Comparison of ENCODE assay signal across 18 cellular contexts in the genomic region with DNA sequence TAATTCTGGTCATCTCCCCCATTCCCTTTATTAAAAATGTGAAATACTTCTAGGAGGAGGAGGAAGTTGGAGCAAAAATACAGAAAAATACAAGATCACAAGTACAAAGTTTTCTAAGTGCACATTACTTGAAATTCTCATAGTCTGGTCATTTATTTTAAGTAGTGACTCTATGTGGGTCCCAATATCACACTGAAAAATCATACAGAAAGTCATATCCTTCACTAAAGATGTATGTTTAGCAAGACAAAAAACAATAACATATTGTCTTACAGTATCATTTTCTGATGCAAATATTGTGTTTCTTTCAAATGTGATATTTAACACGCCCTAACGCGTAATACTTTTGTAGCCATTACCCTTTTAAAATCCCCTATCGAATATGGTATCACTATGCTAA. TPM values are rescaled to one million over a fixed set of nuclear protein-coding genes. Genes with fewer than 3 reads are reported as not detected.
DNase-seq lines count a peak whose midpoint lies in the region; ATAC-seq, FAIRE-seq and TF ChIP-seq lines count a peak whose summit lies in the region.
"Had no signal": no experiment of that assay in that cellular context is flagged by ENCODE, and none has a peak within 500 bp of the region (broad histone marks: within the 10 kb centered on the region; RNA-seq: fewer than 3 reads in every experiment).

No MANE protein-coding gene starts in this region.

- H3K4me1 Mint-ChIP-seq in neural progenitor cell: peaks cover 4% of the 10 kb centered on the region

- peaks cover 60% of the 10 kb centered on the region for H3K79me2 ChIP-seq in neural progenitor cell (ENCODE audit: low read depth)

- peaks cover 53% of the 10 kb centered on the region for H3K27me3 Mint-ChIP-seq in neural progenitor cell (ENCODE audit: insufficient read depth, low read depth)

- no peak for TF ChIP-seq CTCF in right atrium auricular region (IDR thresholded peaks at IDR 0.05)
- TF ChIP-seq CTCF in HEK293 (tag by site-specific recombination; IDR thresholded peaks at IDR 0.05): no peak
- TF ChIP-seq CTCF in neural progenitor cell (IDR thresholded peaks at IDR 0.05): no peak

- H3K9me3 Mint-ChIP-seq in neural progenitor cell: peaks cover 7% of the 10 kb centered on the region
- H3K9me3 Mint-ChIP-seq: CD8-positive, alpha-beta T cell had no signal

- intact Hi-C loops in Right ventricle myocardium inferior (cut with DNase I): loop anchor here (10.0 kb wide), 1 partner anchor 398 kb away; no protein-coding TSS in a partner anchor

- H3K36me3 ChIP-seq in right atrium auricular region (no peaks in the 10 kb centered on the region), HEK293 (ENCODE audit: control insufficient read depth in 2 of 2, insufficient read depth in 1 of 2, low read length in 2 of 2) (no peaks in the 10 kb centered on the region), neural progenitor cell (no peaks in the 10 kb centered on the region)
- H3K36me3 ChIP-seq: BE2C had no signal

- H2AFZ ChIP-seq in neural progenitor cell (replicated peaks): no peak overlapping the region
- H2AFZ ChIP-seq: GM23248 had no signal

- H3K9ac ChIP-seq in neural progenitor cell: no peak overlapping the region
- H3K9ac ChIP-seq: GM23248 had no signal

- H3K4me2 ChIP-seq in neural progenitor cell: peak overlapping the region; percentile 89

- CTCF ChIA-PET in HEK293 (lab: Yijun Ruan, JAX): interaction anchor here (0.9 to 1.1 kb wide), 3 partner anchors 20 to 503 kb away, joined by 3 to 5 read pairs (median 5); no protein-coding TSS in a partner anchor

- H3F3A ChIP-seq in neural progenitor cell (ENCODE audit: low read depth): peaks cover 18% of the 10 kb centered on the region

- H3K36me3 Mint-ChIP-seq in neural progenitor cell: no peaks in the 10 kb centered on the region
- H3K36me3 Mint-ChIP-seq: CD8-positive, alpha-beta T cell had no signal

- no peak for TF ChIP-seq POLR2A in GM12891 (IDR thresholded peaks at IDR 0.05; ENCODE audit: low read depth, low read length)

- H3K9me3 ChIP-seq in right atrium auricular region (no peaks in the 10 kb centered on the region), HEK293 (ENCODE audit: control insufficient read depth, insufficient read depth, low read depth, low read length) (no peaks in the 10 kb centered on the region), neural progenitor cell (ENCODE audit: low read depth) (no peaks in the 10 kb centered on the region)
- H3K9me3 ChIP-seq: BE2C had no signal

- POLR2A ChIA-PET in HEK293 (lab: Yijun Ruan, JAX): no interaction called here

- H3K4me3 ChIP-seq in right atrium auricular region (peak overlapping the region in 1 of 2 donors; percentile 3), HEK293 (ENCODE audit: low read depth, low read length) (no peak overlapping the region), neural progenitor cell (peak overlapping the region; percentile 60)
- H3K4me3 ChIP-seq: GM23248 had no signal

- H3K4me1 ChIP-seq in right atrium auricular region (peaks cover 0 to 19% of the 10 kb centered on the region in 2 donors), HEK293 (ENCODE audit: control insufficient read depth, insufficient read depth, low read length) (peaks cover 17% of the 10 kb centered on the region), neural progenitor cell (peaks cover 46% of the 10 kb centered on the region)
- H3K4me1 ChIP-seq: BE2C had no signal

- no peak for FAIRE-seq in GM12891 (lab: Jason Lieb, UNC)
- FAIRE-seq: A204.1, GM18507, H54 had no signal

- H4K20me1 ChIP-seq in neural progenitor cell (ENCODE audit: low read depth): no peaks in the 10 kb centered on the region

- ATAC-seq in Right ventricle myocardium inferior: no peak
- ATAC-seq in HG02938 (IDR thresholded peaks at IDR 0.05; ENCODE audit: unreplicated experiment): no peak
- ATAC-seq: CD8-positive, alpha-beta T cell; HCT116 had no signal

- H3K4me3 Mint-ChIP-seq in neural progenitor cell: no peak overlapping the region
- H3K4me3 Mint-ChIP-seq: CD8-positive, alpha-beta T cell had no signal

- H3K27ac ChIP-seq in right atrium auricular region: peak overlapping the region; percentile 1 to 37
- no peak overlapping the region for H3K27ac ChIP-seq in HEK293 (ENCODE audit: extremely low read depth, low read depth, low read length)
- no peak overlapping the region for H3K27ac ChIP-seq in neural progenitor cell
- H3K27ac ChIP-seq: C4-2B, GM23248 had no signal

- peaks cover 7 to 12% of the 10 kb centered on the region in 2 donors for H3K27me3 ChIP-seq in right atrium auricular region
- peaks cover 80% of the 10 kb centered on the region for H3K27me3 ChIP-seq in neural progenitor cell

- DNase-seq in right atrium auricular region (ENCODE audit: low spot score): no peak
- no peak for DNase-seq in Right ventricle myocardium inferior (ENCODE audit: missing footprints)
- no peak for DNase-seq in neural progenitor cell (ENCODE audit: low spot score)
- DNase-seq in GM12891 (ENCODE audit: insufficient read length, low spot score): no peak
- DNase-seq in CD1c-positive myeloid dendritic cell (ENCODE audit: extremely low spot score): no peak
- DNase-seq: BE2C; CD8-positive, alpha-beta T cell; DMS 273 treated with DMSO at 0.1 percent for 48 hours; GM23248; IMR-90 had no signal

- H3K27ac Mint-ChIP-seq in neural progenitor cell: no peak overlapping the region
- H3K27ac Mint-ChIP-seq: CD8-positive, alpha-beta T cell had no signal

TF ChIP-seq in HEK293, 187 proteins besides CTCF, POLR2A, EP300 and RAD21:
- TF ChIP-seq, protein P1, sequence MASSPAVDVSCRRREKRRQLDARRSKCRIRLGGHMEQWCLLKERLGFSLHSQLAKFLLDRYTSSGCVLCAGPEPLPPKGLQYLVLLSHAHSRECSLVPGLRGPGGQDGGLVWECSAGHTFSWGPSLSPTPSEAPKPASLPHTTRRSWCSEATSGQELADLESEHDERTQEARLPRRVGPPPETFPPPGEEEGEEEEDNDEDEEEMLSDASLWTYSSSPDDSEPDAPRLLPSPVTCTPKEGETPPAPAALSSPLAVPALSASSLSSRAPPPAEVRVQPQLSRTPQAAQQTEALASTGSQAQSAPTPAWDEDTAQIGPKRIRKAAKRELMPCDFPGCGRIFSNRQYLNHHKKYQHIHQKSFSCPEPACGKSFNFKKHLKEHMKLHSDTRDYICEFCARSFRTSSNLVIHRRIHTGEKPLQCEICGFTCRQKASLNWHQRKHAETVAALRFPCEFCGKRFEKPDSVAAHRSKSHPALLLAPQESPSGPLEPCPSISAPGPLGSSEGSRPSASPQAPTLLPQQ (tag by site-specific recombination; IDR thresholded peaks at IDR 0.05): peak; percentile 89
- no peak for TF ChIP-seq ZNF555 (tag by site-specific recombination; conservative IDR thresholded peaks at IDR 0.05)
- peak; percentile 79 for TF ChIP-seq ZFP69B (tag by site-specific recombination; IDR thresholded peaks at IDR 0.05)
- TF ChIP-seq ZNF544 (tag by site-specific recombination; IDR thresholded peaks at IDR 0.05): no peak

TF ChIP-seq in GM12891, 5 proteins besides CTCF, POLR2A, EP300 and RAD21:
- TF ChIP-seq POLR2AphosphoS5 (IDR thresholded peaks at IDR 0.05; ENCODE audit: low read depth, low read length) (no peak), SPI1 (IDR thresholded peaks at IDR 0.05; ENCODE audit: low read depth, low read length) (no peak), POU2F2 (IDR thresholded peaks at IDR 0.05; ENCODE audit: low read depth, low read length) (no peak), TAF1 (IDR thresholded peaks at IDR 0.05; ENCODE audit: low read depth, low read length) (no peak), PAX5 (IDR thresholded peaks at IDR 0.05; ENCODE audit: insufficient read depth, low read length, severe bottlenecking) (no peak)
TF ChIP-seq in GM12891: peak in this region for 0.

RNA-seq across cellular contexts. Expression of gene ALDH1A2, which starts 2.5 kb away (rescaled TPM):
- total RNA-seq in right atrium auricular region: 10 to 100 TPM; 38.7 to 47.8 TPM
- 14.2 TPM for total RNA-seq in Right ventricle myocardium inferior
- 30.8 and 52.5 TPM in 2 replicates for total RNA-seq in neural progenitor cell (ENCODE audit: low replicate concordance)
- polyA plus RNA-seq in GM12891 (2012; ENCODE audit: low read depth, missing spikeins): 0.06 TPM
- total RNA-seq: CD8-positive, alpha-beta T cell; Daoy; IMR-90 had no signal
- polyA plus RNA-seq: IMR-90 had no signal

Comparison
In these comparisons a context has a peak if more than half of its experiments do, and no peak if none do; other contexts are left out.
1. H3K27ac ChIP-seq: peak in right atrium auricular region (2 of 2); none in HEK293 (single experiment) and neural progenitor cell (single experiment).